In genomic region chr12:131050463-131051154, GRCh38 we compare ENCODE assay signal across 22 cellular contexts.
DNase-seq lines count a peak whose midpoint lies in the region; ATAC-seq and TF ChIP-seq lines count a peak whose summit lies in the region.
"Had no signal": no experiment of that assay in that cellular context is flagged by ENCODE, and none has a peak within 500 bp of the region (broad histone marks: within the 10 kb centered on the region; RNA-seq: fewer than 3 reads in every experiment).

No MANE protein-coding gene starts in this region.

- peak overlapping the region; percentile 80 to 95 (median 92); a peak in 21 of 22 replicates for H3K4me2 ChIP-seq in BLaER1 treated with 17β-estradiol and CSF1 and Interleukin-3, amounts not matched to agents 10 nM and 100 nM

- intact Hi-C loops in lower lobe of right lung (cut with DNase I): no loop called here
- intact Hi-C loops in MCF 10A (cut with micrococcal nuclease): no loop called here

- peaks cover 0 to 8% (median 0%) of the 10 kb centered on the region in 11 experiments; a peak in 2 of 22 replicates for H3K9me3 ChIP-seq in BLaER1 treated with 17β-estradiol and CSF1 and Interleukin-3, amounts not matched to agents 10 nM and 100 nM (replicated peaks in 1 of 11)
- H3K9me3 ChIP-seq in RWPE2 (ENCODE audit: severe bottlenecking): no peaks in the 10 kb centered on the region
- no peaks in the 10 kb centered on the region for H3K9me3 ChIP-seq in lower lobe of right lung
- no peaks in the 10 kb centered on the region for H3K9me3 ChIP-seq in subcutaneous abdominal adipose tissue (ENCODE audit: control insufficient read depth in 5 of 5, low read length in 5 of 5)

- peak overlapping the region in 1 of 11 experiments; percentile 15; a peak in 3 of 22 replicates for H3K9ac ChIP-seq in BLaER1 treated with 17β-estradiol and CSF1 and Interleukin-3, amounts not matched to agents 10 nM and 100 nM
- peak overlapping the region in 1 of 5 donors; percentile 8 for H3K9ac ChIP-seq in subcutaneous abdominal adipose tissue (ENCODE audit: low read length in 5 of 5)

- no peaks in the 10 kb centered on the region for H3K4me1 Mint-ChIP-seq in MCF 10A (ENCODE audit: insufficient read depth, unreplicated experiment)

- H3K36me3 Mint-ChIP-seq in MCF 10A (ENCODE audit: insufficient read depth, unreplicated experiment): no peaks in the 10 kb centered on the region
- H3K36me3 Mint-ChIP-seq: CD8-positive, alpha-beta memory T cell had no signal

- peak; percentile 43 for DNase-seq in RWPE2 (ENCODE audit: low spot score)
- peak; percentile 12 for DNase-seq in lower lobe of right lung
- DNase-seq in MCF 10A (ENCODE audit: unreplicated experiment): no peak
- no peak for DNase-seq in G401 (ENCODE audit: low spot score)
- no peak for DNase-seq in HCEC 1CT
- DNase-seq: C1 segment of cervical spinal cord; Calu3; CD8-positive, alpha-beta memory T cell; DMS153; GDM1; GOT3; IMR-90; MV-4-11; NCI-H1694; NCI-H2081; NCI-H2171; NCI-H524 treated with DMSO at 0.1 percent for 48 hours; NCI-H82 had no signal

- no TSS peak for BruUV-seq in MCF 10A (replicated peaks; lab: Mats Ljungman, UMichigan)

- H3K9me3 Mint-ChIP-seq in MCF 10A (ENCODE audit: unreplicated experiment): no peaks in the 10 kb centered on the region
- H3K9me3 Mint-ChIP-seq: CD8-positive, alpha-beta memory T cell had no signal

- peak overlapping the region in 9 of 11 experiments; percentile 9 to 83 (median 62); a peak in 16 of 22 replicates for H3K27ac ChIP-seq in BLaER1 treated with 17β-estradiol and CSF1 and Interleukin-3, amounts not matched to agents 10 nM and 100 nM
- H3K27ac ChIP-seq in RWPE2 (ENCODE audit: poor library complexity, severe bottlenecking) (no peak overlapping the region), lower lobe of right lung (no peak overlapping the region), subcutaneous abdominal adipose tissue (ENCODE audit: low read depth, low read length) (peak overlapping the region; percentile 41)

- POLR2A ChIA-PET in MCF 10A (lab: Yijun Ruan, JAX): no interaction called here

- H3K4me3 Mint-ChIP-seq in MCF 10A (ENCODE audit: unreplicated experiment): no peak overlapping the region
- H3K4me3 Mint-ChIP-seq: CD8-positive, alpha-beta memory T cell had no signal

- in situ Hi-C loops in G401 (cut with HindIII; ENCODE audit: low sequenced_read_pairs): no loop called here

- peaks cover 71% of the 10 kb centered on the region for H3K27me3 Mint-ChIP-seq in MCF 10A (ENCODE audit: insufficient read depth, unreplicated experiment)

- CTCF ChIA-PET in MCF 10A (lab: Yijun Ruan, JAX): no interaction called here

- ATAC-seq in RWPE2 (ENCODE audit: low read depth): no peak
- no peak for ATAC-seq in lower lobe of right lung
- ATAC-seq: HCT116, Panc1 had no signal

- H3K4me1 ChIP-seq in BLaER1 treated with 17β-estradiol and CSF1 and Interleukin-3, amounts not matched to agents 10 nM and 100 nM: peaks cover 38 to 93% (median 89%) of the 10 kb centered on the region in 10 experiments
- H3K4me1 ChIP-seq in RWPE2 (ENCODE audit: insufficient read depth, poor library complexity, severe bottlenecking): no peaks in the 10 kb centered on the region
- no peaks in the 10 kb centered on the region for H3K4me1 ChIP-seq in lower lobe of right lung
- H3K4me1 ChIP-seq in subcutaneous abdominal adipose tissue (ENCODE audit: control insufficient read depth in 5 of 5, insufficient read depth in 5 of 5, low read length in 5 of 5): peaks cover 5 to 39% (median 24%) of the 10 kb centered on the region in 5 donors

- no peaks in the 10 kb centered on the region for H4K20me1 ChIP-seq in BLaER1 treated with 17β-estradiol and CSF1 and Interleukin-3, amounts not matched to agents 10 nM and 100 nM

- H3K36me3 ChIP-seq in BLaER1 treated with 17β-estradiol and CSF1 and Interleukin-3, amounts not matched to agents 10 nM and 100 nM: no peaks in the 10 kb centered on the region
- no peaks in the 10 kb centered on the region for H3K36me3 ChIP-seq in RWPE2 (ENCODE audit: low read depth)
- H3K36me3 ChIP-seq in lower lobe of right lung: no peaks in the 10 kb centered on the region
- no peaks in the 10 kb centered on the region for H3K36me3 ChIP-seq in subcutaneous abdominal adipose tissue (ENCODE audit: control insufficient read depth in 5 of 5, insufficient read depth in 5 of 5, low read length in 5 of 5)

- peaks cover 0 to 17% (median 0%) of the 10 kb centered on the region in 11 experiments; a peak in 7 of 22 replicates for H3K27me3 ChIP-seq in BLaER1 treated with 17β-estradiol and CSF1 and Interleukin-3, amounts not matched to agents 10 nM and 100 nM
- H3K27me3 ChIP-seq in RWPE2 (ENCODE audit: insufficient read depth, poor library complexity, severe bottlenecking) (peaks cover 24% of the 10 kb centered on the region), lower lobe of right lung (ENCODE audit: low read depth) (no peaks in the 10 kb centered on the region), subcutaneous abdominal adipose tissue (ENCODE audit: control insufficient read depth in 5 of 5, insufficient read depth in 4 of 5, low read length in 5 of 5) (peaks cover 0 to 16% (median 5%) of the 10 kb centered on the region in 5 donors)

- TF ChIP-seq CTCF in RWPE2 (IDR thresholded peaks at IDR 0.05; ENCODE audit: poor library complexity, severe bottlenecking): no peak
- no peak for TF ChIP-seq CTCF in lower lobe of right lung (IDR thresholded peaks at IDR 0.05)
- no peak for TF ChIP-seq CTCF in MCF 10A (IDR thresholded peaks at IDR 0.05; ENCODE audit: unreplicated experiment)

- H3K27ac Mint-ChIP-seq in MCF 10A (ENCODE audit: low read depth, unreplicated experiment): no peak overlapping the region
- H3K27ac Mint-ChIP-seq: CD8-positive, alpha-beta memory T cell had no signal

- peak overlapping the region in 2 of 10 experiments; percentile 18 to 32; a peak in 1 of 20 replicates for H3K4me3 ChIP-seq in BLaER1 treated with 17β-estradiol and CSF1 and Interleukin-3, amounts not matched to agents 10 nM and 100 nM
- no peak overlapping the region for H3K4me3 ChIP-seq in RWPE2 (ENCODE audit: severe bottlenecking)
- H3K4me3 ChIP-seq in lower lobe of right lung: no peak overlapping the region
- no peak overlapping the region for H3K4me3 ChIP-seq in subcutaneous abdominal adipose tissue (ENCODE audit: low read depth in 1 of 5, low read length in 5 of 5)

Comparison
In these comparisons a context has a peak if more than half of its experiments do, and no peak if none do; other contexts are left out.
1. H3K27ac ChIP-seq: peak in BLaER1 treated with 17β-estradiol and CSF1 and Interleukin-3, amounts not matched to agents 10 nM and 100 nM (9 of 11) and subcutaneous abdominal adipose tissue (single experiment); none in RWPE2 (single experiment) and lower lobe of right lung (single experiment).
2. DNase-seq: peak in RWPE2 (single experiment) and lower lobe of right lung (single experiment); none in MCF 10A (single experiment), G401 (single experiment) and HCEC 1CT (single experiment).